Comparison of ENCODE assay signal across 1 cellular context in genomic region chr10:22805304-22805703, GRCh38.
TF ChIP-seq lines count a peak whose summit lies in the region.

No MANE protein-coding gene starts in this region.

TF ChIP-seq in K562, 482 proteins besides CTCF, POLR2A, EP300 and RAD21 (continued from another document):
- TF ChIP-seq AFF4 (CRISPR knock-in tag; IDR thresholded peaks at IDR 0.05) (no peak), NFIC (IDR thresholded peaks at IDR 0.05) (peak; percentile 94), NCOA2 (IDR thresholded peaks at IDR 0.05; ENCODE audit: partially characterized antibody in 2 of 2) (no peak), HOMEZ (CRISPR knock-in tag; IDR thresholded peaks at IDR 0.05) (no peak), BHLHE40 (IDR thresholded peaks at IDR 0.05; ENCODE audit: low read length) (peak; percentile 33; the same call in 1 of the 2 replicates), TCF15 (CRISPR knock-in tag; IDR thresholded peaks at IDR 0.05) (no peak), POLR2H (tag; IDR thresholded peaks at IDR 0.05; ENCODE audit: low read depth) (no peak), NFXL1 (CRISPR knock-in tag; IDR thresholded peaks at IDR 0.05) (no peak), USF2 (CRISPR knock-in tag; IDR thresholded peaks at IDR 0.05) (0 out of 2 replicates have a peak, but pooled peaks have one; percentile 20), THRB (CRISPR knock-in tag; conservative IDR thresholded peaks at IDR 0.05) (no peak), MYNN (IDR thresholded peaks at IDR 0.05) (no peak), MYNN (CRISPR knock-in tag; IDR thresholded peaks at IDR 0.05) (no peak), DMBX1 (CRISPR knock-in tag; IDR thresholded peaks at IDR 0.05; ENCODE audit: borderline replicate concordance) (no peak), ZNF75A (CRISPR knock-in tag; IDR thresholded peaks at IDR 0.05) (no peak), NFIX (CRISPR knock-in tag; IDR thresholded peaks at IDR 0.05; ENCODE audit: low read depth) (peak; percentile 79)
